1 cellular context compared by ENCODE assay signal in genomic region chr10:52779541-52780390, GRCh38.
A peak's percentile ranks its signal among the peaks of the same experiment; 100 is the strongest.
TF ChIP-seq lines count a peak whose summit lies in the region.

No MANE protein-coding gene starts in this region.

TF ChIP-seq in HepG2, 621 proteins besides CTCF, POLR2A, EP300 and RAD21 (continued from another document and continues in another):
- TF ChIP-seq USF2 (IDR thresholded peaks at IDR 0.05; ENCODE audit: low read depth, low read length) (no peak), USF2 (CRISPR knock-in tag; IDR thresholded peaks at IDR 0.05; ENCODE audit: borderline replicate concordance) (no peak), DNMT1 (CRISPR knock-in tag; IDR thresholded peaks at IDR 0.05) (no peak), MAZ (IDR thresholded peaks at IDR 0.05; ENCODE audit: borderline replicate concordance, low read depth, low read length) (0 out of 2 replicates have a peak, but pooled peaks have one; percentile 41), MAZ (CRISPR knock-in tag; IDR thresholded peaks at IDR 0.05; ENCODE audit: low read depth) (no peak), ZNF619 (CRISPR knock-in tag; IDR thresholded peaks at IDR 0.05) (no peak), ZNF709 (CRISPR knock-in tag; IDR thresholded peaks at IDR 0.05) (no peak), FOXA1 (IDR thresholded peaks at IDR 0.05) (no peak), FOXA1 (CRISPR knock-in tag; IDR thresholded peaks at IDR 0.05) (0 out of 2 replicates have a peak, but pooled peaks have one; percentile 15), GLI4 (CRISPR knock-in tag; IDR thresholded peaks at IDR 0.05; ENCODE audit: borderline replicate concordance) (no peak), IRF9 (CRISPR knock-in tag; IDR thresholded peaks at IDR 0.05; ENCODE audit: borderline replicate concordance) (no peak), RFXAP (CRISPR knock-in tag; IDR thresholded peaks at IDR 0.05; ENCODE audit: borderline replicate concordance) (0 out of 2 replicates have a peak, but pooled peaks have one; percentile 67), CAMTA2 (CRISPR knock-in tag; IDR thresholded peaks at IDR 0.05; ENCODE audit: borderline replicate concordance) (no peak), ZNF44 (CRISPR knock-in tag; IDR thresholded peaks at IDR 0.05) (no peak), SMAD3 (CRISPR knock-in tag; IDR thresholded peaks at IDR 0.05) (no peak), KIAA2018 (CRISPR knock-in tag; IDR thresholded peaks at IDR 0.05; ENCODE audit: borderline replicate concordance) (no peak), AKNA (CRISPR knock-in tag; IDR thresholded peaks at IDR 0.05; ENCODE audit: borderline replicate concordance) (no peak), ZSCAN5A (CRISPR knock-in tag; IDR thresholded peaks at IDR 0.05; ENCODE audit: borderline replicate concordance) (peak; percentile 23; the same call in 1 of the 2 replicates), ZNF382 (CRISPR knock-in tag; IDR thresholded peaks at IDR 0.05; ENCODE audit: borderline replicate concordance) (no peak), ZSCAN31 (CRISPR knock-in tag; IDR thresholded peaks at IDR 0.05; ENCODE audit: low read depth) (no peak), ZNF770 (CRISPR knock-in tag; IDR thresholded peaks at IDR 0.05) (no peak), FOSL2 (CRISPR knock-in tag; IDR thresholded peaks at IDR 0.05) (0 out of 2 replicates have a peak, but pooled peaks have one; percentile 42), NPAS2 (CRISPR knock-in tag; IDR thresholded peaks at IDR 0.05; ENCODE audit: borderline replicate concordance) (no peak), SRSF1 (optimal IDR thresholded peaks at IDR 0.05; ENCODE audit: low read depth, low read length) (no peak), ZNF101 (CRISPR knock-in tag; IDR thresholded peaks at IDR 0.05; ENCODE audit: borderline replicate concordance, low read depth) (no peak), ZNF703 (CRISPR knock-in tag; IDR thresholded peaks at IDR 0.05; ENCODE audit: borderline replicate concordance) (no peak), ZNF546 (CRISPR knock-in tag; conservative IDR thresholded peaks at IDR 0.05) (no peak), ZNF615 (CRISPR knock-in tag; IDR thresholded peaks at IDR 0.05; ENCODE audit: borderline replicate concordance) (no peak), ZNF672 (CRISPR knock-in tag; IDR thresholded peaks at IDR 0.05) (no peak), HNF4G (IDR thresholded peaks at IDR 0.05; ENCODE audit: borderline replicate concordance, low read depth, low read length) (peak; percentile 57; the same call in 1 of the 2 replicates), HNF4G (CRISPR knock-in tag; IDR thresholded peaks at IDR 0.05; ENCODE audit: borderline replicate concordance, low read depth) (no peak), ATF1 (CRISPR knock-in tag; IDR thresholded peaks at IDR 0.05) (no peak), ZNF33B (CRISPR knock-in tag; IDR thresholded peaks at IDR 0.05) (no peak), ZNF350 (CRISPR knock-in tag; IDR thresholded peaks at IDR 0.05; ENCODE audit: borderline replicate concordance, low read depth) (no peak), ZFP36 (IDR thresholded peaks at IDR 0.05; ENCODE audit: borderline replicate concordance, low read depth, low read length, partially characterized antibody) (no peak), ZNF260 (CRISPR knock-in tag; IDR thresholded peaks at IDR 0.05; ENCODE audit: borderline replicate concordance, low read depth) (no peak), SIN3A (IDR thresholded peaks at IDR 0.05; ENCODE audit: borderline replicate concordance, low read depth, low read length) (no peak), ZNF234 (CRISPR knock-in tag; conservative IDR thresholded peaks at IDR 0.05) (no peak), NFE2L1 (CRISPR knock-in tag; IDR thresholded peaks at IDR 0.05; ENCODE audit: borderline replicate concordance) (no peak), ZNF496 (CRISPR knock-in tag; IDR thresholded peaks at IDR 0.05; ENCODE audit: insufficient replicate concordance) (no peak), ZFP37 (CRISPR knock-in tag; IDR thresholded peaks at IDR 0.05; ENCODE audit: borderline replicate concordance) (no peak), AHR (CRISPR knock-in tag; IDR thresholded peaks at IDR 0.05) (no peak), MED1 (CRISPR knock-in tag; IDR thresholded peaks at IDR 0.05) (0 out of 2 replicates have a peak, but pooled peaks have one; percentile 15), ZMYM4 (CRISPR knock-in tag; IDR thresholded peaks at IDR 0.05) (peak; percentile 35; the same call in 1 of the 2 replicates), FOXC1 (CRISPR knock-in tag; IDR thresholded peaks at IDR 0.05; ENCODE audit: borderline replicate concordance) (peak; percentile 20; the same call in 1 of the 2 replicates), ZFY (CRISPR knock-in tag; IDR thresholded peaks at IDR 0.05) (0 out of 2 replicates have a peak, but pooled peaks have one; percentile 24), ERF (CRISPR knock-in tag; IDR thresholded peaks at IDR 0.05) (peak; percentile 55; the same call in 1 of the 2 replicates), REPIN1 (CRISPR knock-in tag; IDR thresholded peaks at IDR 0.05; ENCODE audit: borderline replicate concordance, low read depth) (peak; percentile 49; the same call in 1 of the 2 replicates)
